ENCODE assay signal across 8 cellular contexts in the genomic region with DNA sequence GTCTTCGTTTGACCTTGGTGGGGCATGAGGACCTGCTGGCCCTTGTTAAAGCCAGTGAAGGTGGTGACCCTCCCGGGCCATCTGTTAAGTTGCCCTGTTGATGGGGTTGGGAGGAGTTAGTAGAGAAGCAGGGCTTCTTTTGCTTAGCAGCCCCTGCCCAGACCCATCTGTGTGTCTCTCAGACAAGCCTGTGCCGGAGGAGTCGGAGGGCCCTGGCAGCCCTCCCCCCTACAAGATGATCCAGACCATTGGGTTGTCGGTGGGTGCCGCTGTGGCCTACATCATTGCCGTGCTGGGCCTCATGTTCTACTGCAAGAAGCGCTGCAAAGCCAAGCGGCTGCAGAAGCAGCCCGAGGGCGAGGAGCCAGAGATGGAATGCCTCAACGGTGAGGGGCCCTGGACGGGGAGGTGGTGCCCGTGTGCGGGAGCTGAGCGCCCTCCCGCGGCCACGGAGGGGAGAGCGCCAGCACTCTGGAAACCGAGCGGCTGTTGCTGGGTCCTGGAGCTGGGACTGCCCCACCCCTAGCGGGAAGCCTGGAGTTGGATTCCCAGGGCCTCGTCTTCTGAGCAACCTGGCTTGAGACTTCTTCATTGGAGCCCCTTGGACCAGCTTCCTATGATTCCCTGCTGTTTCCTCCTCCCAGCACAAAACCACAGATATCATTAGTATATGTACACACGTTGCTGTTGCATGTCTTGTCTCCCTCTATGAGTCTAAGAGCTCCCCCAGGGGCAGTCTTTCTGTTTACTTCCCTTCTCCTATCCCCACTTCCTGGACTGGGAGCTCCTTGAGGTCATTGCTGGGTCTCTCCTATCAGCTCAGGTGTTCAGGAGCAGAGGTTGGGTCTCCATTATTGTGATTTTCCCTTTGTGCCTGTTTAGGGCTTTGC. TPM values are rescaled to one million over a fixed set of nuclear protein-coding genes. Genes with fewer than 3 reads are reported as not detected.
DNase-seq lines count a peak whose midpoint lies in the region; ATAC-seq and TF ChIP-seq lines count a peak whose summit lies in the region.

No MANE protein-coding gene starts in this region.

- intact Hi-C loops in breast epithelium (cut with DNase I; ENCODE audit: low total_unique reads) = loop anchor here (10.0 kb wide), 1 partner anchor 239 kb away; no protein-coding TSS in a partner anchor

- H3K27ac ChIP-seq in breast epithelium = peak overlapping the region; percentile 21 to 36

- TF ChIP-seq CTCF in WTC11 (IDR thresholded peaks at IDR 0.05) = peak; percentile 92
- TF ChIP-seq CTCF in breast epithelium (IDR thresholded peaks at IDR 0.05) = peak; percentile 78 to 97 (median 96)

- H3K36me3 Mint-ChIP-seq in WTC11 = peaks cover 16% of the 10 kb centered on the region

- CTCF ChIA-PET in WTC11 (lab: Charles Lee) = interaction anchor here (0.6 to 3.2 kb wide), 60 partner anchors 8 to 446 kb away, joined by 3 to 50 read pairs (median 4); a partner anchor contains a TSS

- peak overlapping the region; percentile 90 for H3K27ac Mint-ChIP-seq in WTC11

- no peaks in the 10 kb centered on the region for H3K9me3 Mint-ChIP-seq in WTC11

- peaks cover 4% of the 10 kb centered on the region for H3K36me3 ChIP-seq in breast epithelium

- H3K4me3 Mint-ChIP-seq in WTC11 = peak overlapping the region; percentile 14; the same call in 1 of the 2 replicates

- no peak for TF ChIP-seq POLR2A in breast epithelium (IDR thresholded peaks at IDR 0.05)

- no peaks in the 10 kb centered on the region; the same call in 1 of the 2 replicates for H3K27me3 Mint-ChIP-seq in WTC11 (ENCODE audit: low read depth)

- POLR2A ChIA-PET in WTC11 (lab: Charles Lee) = interaction anchor here (0.6 to 1.8 kb wide), 8 partner anchors 27 to 232 kb away, joined by 3 to 10 read pairs (median 6); a partner anchor contains a TSS

- H3K27me3 ChIP-seq in breast epithelium = no peaks in the 10 kb centered on the region

- H3K4me1 Mint-ChIP-seq in WTC11 = peaks cover 10% of the 10 kb centered on the region

- peak; percentile 84 for ATAC-seq in HG02759 (IDR thresholded peaks at IDR 0.05; ENCODE audit: unreplicated experiment)
- ATAC-seq in WTC11 = peak; percentile 94
- no peak for ATAC-seq in HG03025 (IDR thresholded peaks at IDR 0.05; ENCODE audit: low FRiP score, unreplicated experiment)

- no peaks in the 10 kb centered on the region for H3K9me3 ChIP-seq in breast epithelium

- peak overlapping the region in 1 of 3 donors; percentile 3 for H3K4me3 ChIP-seq in breast epithelium

- H3K4me1 ChIP-seq in breast epithelium = peaks cover 3 to 4% of the 10 kb centered on the region in 2 donors

- peak; percentile 90 for DNase-seq in DMS53 (lab: John Stamatoyannopoulos, UW)
- peak; percentile 76 for DNase-seq in NCI-H2171 treated with DMSO at 0.1 percent for 48 hours (lab: John Stamatoyannopoulos, UW)
- peak; percentile 94 for DNase-seq in WTC11 (ENCODE audit: low spot score)
- DNase-seq in breast epithelium (ENCODE audit: low spot score in 2 of 2) = peak; percentile 83 to 89
- peak; percentile 85 for DNase-seq in inferior parietal cortex (ENCODE audit: extremely low spot score)
- DNase-seq in stimulated activated CD4-positive, alpha-beta T cell treated with anti-CD3 and anti-CD28 coated beads, Interleukin-12 subunit alpha, Interleukin-12 subunit beta, amount 100 ng/mL, for 24 hours (ENCODE audit: low read depth in 2 of 2) = peak; percentile 49 to 57

TF ChIP-seq in WTC11, 78 proteins besides CTCF, POLR2A, EP300 and RAD21 (continues in another document):
- TF ChIP-seq, protein P1, sequence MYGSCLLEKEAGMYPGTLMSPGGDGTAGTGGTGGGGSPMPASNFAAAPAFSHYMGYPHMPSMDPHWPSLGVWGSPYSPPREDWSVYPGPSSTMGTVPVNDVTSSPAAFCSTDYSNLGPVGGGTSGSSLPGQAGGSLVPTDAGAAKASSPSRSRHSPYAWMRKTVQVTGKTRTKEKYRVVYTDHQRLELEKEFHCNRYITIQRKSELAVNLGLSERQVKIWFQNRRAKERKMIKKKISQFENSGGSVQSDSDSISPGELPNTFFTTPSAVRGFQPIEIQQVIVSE (CRISPR knock-in tag; IDR thresholded peaks at IDR 0.05; ENCODE audit: borderline replicate concordance) = no peak
- TF ChIP-seq RORB (CRISPR knock-in tag; IDR thresholded peaks at IDR 0.05) (no peak), NR1H2 (CRISPR knock-in tag; IDR thresholded peaks at IDR 0.05) (no peak), SP1 (CRISPR knock-in tag; conservative IDR thresholded peaks at IDR 0.05) (peak; percentile 67), EMX1 (CRISPR knock-in tag; IDR thresholded peaks at IDR 0.05) (no peak), ETV6 (CRISPR knock-in tag; IDR thresholded peaks at IDR 0.05) (peak; percentile 79), ATF1 (CRISPR knock-in tag; IDR thresholded peaks at IDR 0.05) (no peak), TEAD1 (CRISPR knock-in tag; IDR thresholded peaks at IDR 0.05) (peak; percentile 87; the same call in 1 of the 2 replicates), NFATC4 (CRISPR knock-in tag; IDR thresholded peaks at IDR 0.05) (no peak), FOXK1 (CRISPR knock-in tag; IDR thresholded peaks at IDR 0.05) (0 out of 2 replicates have a peak, but pooled peaks have one; percentile 55), JUN (CRISPR knock-in tag; IDR thresholded peaks at IDR 0.05) (no peak), FOXP1 (CRISPR knock-in tag; IDR thresholded peaks at IDR 0.05; ENCODE audit: borderline replicate concordance) (peak; percentile 55; the same call in 1 of the 2 replicates)
- TF ChIP-seq, protein P2, sequence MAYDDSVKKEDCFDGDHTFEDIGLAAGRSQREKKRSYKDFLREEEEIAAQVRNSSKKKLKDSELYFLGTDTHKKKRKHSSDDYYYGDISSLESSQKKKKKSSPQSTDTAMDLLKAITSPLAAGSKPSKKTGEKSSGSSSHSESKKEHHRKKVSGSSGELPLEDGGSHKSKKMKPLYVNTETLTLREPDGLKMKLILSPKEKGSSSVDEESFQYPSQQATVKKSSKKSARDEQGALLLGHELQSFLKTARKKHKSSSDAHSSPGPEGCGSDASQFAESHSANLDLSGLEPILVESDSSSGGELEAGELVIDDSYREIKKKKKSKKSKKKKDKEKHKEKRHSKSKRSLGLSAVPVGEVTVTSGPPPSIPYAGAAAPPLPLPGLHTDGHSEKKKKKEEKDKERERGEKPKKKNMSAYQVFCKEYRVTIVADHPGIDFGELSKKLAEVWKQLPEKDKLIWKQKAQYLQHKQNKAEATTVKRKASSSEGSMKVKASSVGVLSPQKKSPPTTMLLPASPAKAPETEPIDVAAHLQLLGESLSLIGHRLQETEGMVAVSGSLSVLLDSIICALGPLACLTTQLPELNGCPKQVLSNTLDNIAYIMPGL (CRISPR knock-in tag; IDR thresholded peaks at IDR 0.05) = peak; percentile 90
- TF ChIP-seq, protein P3, sequence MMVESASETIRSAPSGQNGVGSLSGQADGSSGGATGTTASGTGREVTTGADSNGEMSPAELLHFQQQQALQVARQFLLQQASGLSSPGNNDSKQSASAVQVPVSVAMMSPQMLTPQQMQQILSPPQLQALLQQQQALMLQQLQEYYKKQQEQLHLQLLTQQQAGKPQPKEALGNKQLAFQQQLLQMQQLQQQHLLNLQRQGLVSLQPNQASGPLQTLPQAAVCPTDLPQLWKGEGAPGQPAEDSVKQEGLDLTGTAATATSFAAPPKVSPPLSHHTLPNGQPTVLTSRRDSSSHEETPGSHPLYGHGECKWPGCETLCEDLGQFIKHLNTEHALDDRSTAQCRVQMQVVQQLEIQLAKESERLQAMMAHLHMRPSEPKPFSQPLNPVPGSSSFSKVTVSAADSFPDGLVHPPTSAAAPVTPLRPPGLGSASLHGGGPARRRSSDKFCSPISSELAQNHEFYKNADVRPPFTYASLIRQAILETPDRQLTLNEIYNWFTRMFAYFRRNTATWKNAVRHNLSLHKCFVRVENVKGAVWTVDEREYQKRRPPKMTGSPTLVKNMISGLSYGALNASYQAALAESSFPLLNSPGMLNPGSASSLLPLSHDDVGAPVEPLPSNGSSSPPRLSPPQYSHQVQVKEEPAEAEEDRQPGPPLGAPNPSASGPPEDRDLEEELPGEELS (CRISPR knock-in tag; IDR thresholded peaks at IDR 0.05) = peak; percentile 55; the same call in 1 of the 2 replicates
- TF ChIP-seq, protein P4, sequence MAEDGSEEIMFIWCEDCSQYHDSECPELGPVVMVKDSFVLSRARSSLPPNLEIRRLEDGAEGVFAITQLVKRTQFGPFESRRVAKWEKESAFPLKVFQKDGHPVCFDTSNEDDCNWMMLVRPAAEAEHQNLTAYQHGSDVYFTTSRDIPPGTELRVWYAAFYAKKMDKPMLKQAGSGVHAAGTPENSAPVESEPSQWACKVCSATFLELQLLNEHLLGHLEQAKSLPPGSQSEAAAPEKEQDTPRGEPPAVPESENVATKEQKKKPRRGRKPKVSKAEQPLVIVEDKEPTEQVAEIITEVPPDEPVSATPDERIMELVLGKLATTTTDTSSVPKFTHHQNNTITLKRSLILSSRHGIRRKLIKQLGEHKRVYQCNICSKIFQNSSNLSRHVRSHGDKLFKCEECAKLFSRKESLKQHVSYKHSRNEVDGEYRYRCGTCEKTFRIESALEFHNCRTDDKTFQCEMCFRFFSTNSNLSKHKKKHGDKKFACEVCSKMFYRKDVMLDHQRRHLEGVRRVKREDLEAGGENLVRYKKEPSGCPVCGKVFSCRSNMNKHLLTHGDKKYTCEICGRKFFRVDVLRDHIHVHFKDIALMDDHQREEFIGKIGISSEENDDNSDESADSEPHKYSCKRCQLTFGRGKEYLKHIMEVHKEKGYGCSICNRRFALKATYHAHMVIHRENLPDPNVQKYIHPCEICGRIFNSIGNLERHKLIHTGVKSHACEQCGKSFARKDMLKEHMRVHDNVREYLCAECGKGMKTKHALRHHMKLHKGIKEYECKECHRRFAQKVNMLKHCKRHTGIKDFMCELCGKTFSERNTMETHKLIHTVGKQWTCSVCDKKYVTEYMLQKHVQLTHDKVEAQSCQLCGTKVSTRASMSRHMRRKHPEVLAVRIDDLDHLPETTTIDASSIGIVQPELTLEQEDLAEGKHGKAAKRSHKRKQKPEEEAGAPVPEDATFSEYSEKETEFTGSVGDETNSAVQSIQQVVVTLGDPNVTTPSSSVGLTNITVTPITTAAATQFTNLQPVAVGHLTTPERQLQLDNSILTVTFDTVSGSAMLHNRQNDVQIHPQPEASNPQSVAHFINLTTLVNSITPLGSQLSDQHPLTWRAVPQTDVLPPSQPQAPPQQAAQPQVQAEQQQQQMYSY (CRISPR knock-in tag; IDR thresholded peaks at IDR 0.05) = peak; percentile 92
- TF ChIP-seq, protein P5, sequence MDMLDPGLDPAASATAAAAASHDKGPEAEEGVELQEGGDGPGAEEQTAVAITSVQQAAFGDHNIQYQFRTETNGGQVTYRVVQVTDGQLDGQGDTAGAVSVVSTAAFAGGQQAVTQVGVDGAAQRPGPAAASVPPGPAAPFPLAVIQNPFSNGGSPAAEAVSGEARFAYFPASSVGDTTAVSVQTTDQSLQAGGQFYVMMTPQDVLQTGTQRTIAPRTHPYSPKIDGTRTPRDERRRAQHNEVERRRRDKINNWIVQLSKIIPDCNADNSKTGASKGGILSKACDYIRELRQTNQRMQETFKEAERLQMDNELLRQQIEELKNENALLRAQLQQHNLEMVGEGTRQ (CRISPR knock-in tag; IDR thresholded peaks at IDR 0.05) = no peak

RNA-seq across cellular contexts. Expression of a gene that starts 27.6 kb away (rescaled TPM):
- total RNA-seq in WTC11 (2021) (43.9 to 46.2 TPM (median 45.3 TPM) in 3 replicates), breast epithelium (10 to 100 TPM; 18.1 to 32.1 (median 28.5) TPM)

RNA-seq across cellular contexts. Expression of a gene that starts 38.5 kb away (rescaled TPM):
- total RNA-seq in WTC11 (2021) (15.2 to 20.5 TPM (median 19.2 TPM) in 3 replicates), breast epithelium (10 to 100 TPM; 25.1 to 47.5 (median 43.3) TPM)
